In genomic region chr5:120532835-120533234, GRCh38 we compare ENCODE assay signal across 15 cellular contexts.
A peak's percentile ranks its signal among the peaks of the same experiment; 100 is the strongest.
DNase-seq lines count a peak whose midpoint lies in the region; ATAC-seq and TF ChIP-seq lines count a peak whose summit lies in the region.
"Had no signal": no experiment of that assay in that cellular context is flagged by ENCODE, and none has a peak within 500 bp of the region (broad histone marks: within the 10 kb centered on the region; RNA-seq: fewer than 3 reads in every experiment).

No MANE protein-coding gene starts in this region.

- no peaks in the 10 kb centered on the region for H3K9me2 ChIP-seq in OCI-LY1 (ENCODE audit: low read depth, low read length)

- no peaks in the 10 kb centered on the region for H3K36me3 ChIP-seq in OCI-LY1 (ENCODE audit: insufficient read depth, low read length)
- H3K36me3 ChIP-seq in adrenal gland (replicated peaks in 1 of 2), result no peaks in the 10 kb centered on the region
- H3K36me3 ChIP-seq: gastrocnemius medialis, upper lobe of right lung had no signal

- H3K79me2 ChIP-seq in OCI-LY1 (ENCODE audit: insufficient read depth, low read length), result no peaks in the 10 kb centered on the region

- no peak overlapping the region for H3K4me2 ChIP-seq in OCI-LY1 (ENCODE audit: low read length)

- H3K9me3 ChIP-seq in OCI-LY1 (ENCODE audit: low read length) (no peaks in the 10 kb centered on the region), adrenal gland (replicated peaks in 1 of 3) (no peaks in the 10 kb centered on the region)
- H3K9me3 ChIP-seq: Caco-2, gastrocnemius medialis, upper lobe of right lung had no signal

- no peaks in the 10 kb centered on the region for H3K4me1 ChIP-seq in OCI-LY1 (ENCODE audit: insufficient read depth, low read length, severe bottlenecking)
- no peaks in the 10 kb centered on the region for H3K4me1 ChIP-seq in adrenal gland (replicated peaks in 1 of 2)
- H3K4me1 ChIP-seq: Caco-2, upper lobe of right lung had no signal

- peak; percentile 9 for DNase-seq in DMS53 (lab: John Stamatoyannopoulos, UW)
- DNase-seq in DMS53 treated with DMSO at 0.1 percent for 48 hours (lab: John Stamatoyannopoulos, UW; ENCODE audit: unreplicated experiment), result no peak
- DNase-seq in epithelial cell of proximal tubule (ENCODE audit: low read depth), result no peak
- DNase-seq in progenitor cell of endocrine pancreas (ENCODE audit: low spot score, unreplicated experiment), result no peak
- DNase-seq in activated CD4-positive, CD25-positive, alpha-beta regulatory T cell (lab: John Stamatoyannopoulos, UW), result no peak
- DNase-seq in adrenal gland, result no peak
- DNase-seq: 8988T; activated naive CD8-positive, alpha-beta T cell treated with anti-CD3 and anti-CD28 coated beads, Interleukin-2, amount 50 U/mL, for 24 hours; gastrocnemius medialis; NCI-H2227 treated with DMSO at 0.1 percent for 48 hours; occipital lobe; upper lobe of right lung had no signal

- H3F3A ChIP-seq in OCI-LY1 (ENCODE audit: insufficient read depth, low read length), result no peaks in the 10 kb centered on the region

- no peak overlapping the region for H3K27ac ChIP-seq in OCI-LY1 (ENCODE audit: low read depth, low read length, poor library complexity, severe bottlenecking)
- no peak overlapping the region for H3K27ac ChIP-seq in adrenal gland
- H3K27ac ChIP-seq: gastrocnemius medialis, upper lobe of right lung had no signal

- ATAC-seq in GM21360 (IDR thresholded peaks at IDR 0.05; ENCODE audit: unreplicated experiment), result no peak
- ATAC-seq: activated naive CD8-positive, alpha-beta T cell treated with anti-CD3 and anti-CD28 coated beads, Interleukin-2, amount 50 U/mL, for 24 hours; gastrocnemius medialis; upper lobe of right lung had no signal

- H3K27ac Mint-ChIP-seq in progenitor cell of endocrine pancreas, result no peak overlapping the region
- H3K27ac Mint-ChIP-seq: activated naive CD8-positive, alpha-beta T cell treated with anti-CD3 and anti-CD28 coated beads, Interleukin-2, amount 50 U/mL, for 24 hours had no signal

- H3K27me3 Mint-ChIP-seq in progenitor cell of endocrine pancreas, result no peaks in the 10 kb centered on the region
- H3K27me3 Mint-ChIP-seq: activated naive CD8-positive, alpha-beta T cell treated with anti-CD3 and anti-CD28 coated beads, Interleukin-2, amount 50 U/mL, for 24 hours had no signal

- H3K9me3 Mint-ChIP-seq in progenitor cell of endocrine pancreas (ENCODE audit: low read depth), result no peaks in the 10 kb centered on the region

- H3K4me3 Mint-ChIP-seq in progenitor cell of endocrine pancreas (ENCODE audit: low read depth), result no peak overlapping the region
- H3K4me3 Mint-ChIP-seq: activated naive CD8-positive, alpha-beta T cell treated with anti-CD3 and anti-CD28 coated beads, Interleukin-2, amount 50 U/mL, for 24 hours had no signal

- H3K4me1 Mint-ChIP-seq in progenitor cell of endocrine pancreas (ENCODE audit: low read depth), result no peaks in the 10 kb centered on the region
- H3K4me1 Mint-ChIP-seq: activated naive CD8-positive, alpha-beta T cell treated with anti-CD3 and anti-CD28 coated beads, Interleukin-2, amount 50 U/mL, for 24 hours had no signal

- H3K4me3 ChIP-seq in OCI-LY1 (ENCODE audit: low read depth, low read length, poor library complexity, severe bottlenecking) (no peak overlapping the region), epithelial cell of proximal tubule (ENCODE audit: low read depth, low read length) (no peak overlapping the region), adrenal gland (no peak overlapping the region)
- H3K4me3 ChIP-seq: gastrocnemius medialis, upper lobe of right lung had no signal

- no peak overlapping the region for H2AFZ ChIP-seq in OCI-LY1 (ENCODE audit: low read length)

- H3K36me3 Mint-ChIP-seq in progenitor cell of endocrine pancreas (ENCODE audit: insufficient read depth), result no peaks in the 10 kb centered on the region

- no peak for TF ChIP-seq POLR2A in adrenal gland (IDR thresholded peaks at IDR 0.05)

- H3K27me3 ChIP-seq in OCI-LY1 (ENCODE audit: insufficient read depth, low read length) (no peaks in the 10 kb centered on the region), adrenal gland (no peaks in the 10 kb centered on the region)
- H3K27me3 ChIP-seq: gastrocnemius medialis, upper lobe of right lung had no signal

- WGBS in adrenal gland, 4 donors, result 48 to 55% (median 52%) methylated on average over 5 of the region's 5 CpGs

- H4K20me1 ChIP-seq in OCI-LY1 (ENCODE audit: insufficient read depth, low read length), result no peaks in the 10 kb centered on the region

- no peak overlapping the region for H3K9ac ChIP-seq in OCI-LY1 (ENCODE audit: low read length)

- TF ChIP-seq CTCF in OCI-LY1 (IDR thresholded peaks at IDR 0.05; ENCODE audit: low read length) (peak; percentile 13; the same call in 1 of the 2 replicates), epithelial cell of proximal tubule (conservative IDR thresholded peaks at IDR 0.05; ENCODE audit: low read depth, low read length) (peak; percentile 41), progenitor cell of endocrine pancreas (IDR thresholded peaks at IDR 0.05; ENCODE audit: unreplicated experiment) (peak; percentile 58), adrenal gland (IDR thresholded peaks at IDR 0.05) (no peak)

- intact Hi-C loops in adrenal gland (cut with DNase I), result no loop called here

Comparison
In these comparisons a context has a peak if more than half of its experiments do, and no peak if none do; other contexts are left out.
1. CTCF ChIP-seq: peak in OCI-LY1 (single experiment), epithelial cell of proximal tubule (single experiment) and progenitor cell of endocrine pancreas (single experiment); none in adrenal gland (0 of 6).